In genomic region chrX:21932277-21932996, GRCh38 we compare ENCODE assay signal across 10 cellular contexts. TPM values are rescaled to one million over a fixed set of nuclear protein-coding genes. Genes with fewer than 3 reads are reported as not detected.
DNase-seq lines count a peak whose midpoint lies in the region; ATAC-seq and TF ChIP-seq lines count a peak whose summit lies in the region.
"Had no signal": no experiment of that assay in that cellular context is flagged by ENCODE, and none has a peak within 500 bp of the region (broad histone marks: within the 10 kb centered on the region; RNA-seq: fewer than 3 reads in every experiment).

No MANE protein-coding gene starts in this region.

- H3K4me3 ChIP-seq in MG63 = no peak overlapping the region

- H3K27me3 Mint-ChIP-seq in Calu3 (ENCODE audit: unreplicated experiment) (no peaks in the 10 kb centered on the region), chondrocyte (ENCODE audit: low read depth) (no peaks in the 10 kb centered on the region), neural crest cell (ENCODE audit: low read depth) (no peaks in the 10 kb centered on the region)
- H3K27me3 Mint-ChIP-seq in effector memory CD8-positive, alpha-beta T cell = no peaks in the 10 kb centered on the region

- H3K4me3 Mint-ChIP-seq in Calu3 (ENCODE audit: low read depth, unreplicated experiment) (peak overlapping the region; percentile 28), chondrocyte (ENCODE audit: unreplicated experiment) (peak overlapping the region; percentile 30), neural crest cell (no peak overlapping the region)
- H3K4me3 Mint-ChIP-seq in effector memory CD8-positive, alpha-beta T cell = no peak overlapping the region

- DNase-seq in Calu3 (peak; percentile 54), MG63 (peak; percentile 86), chondrocyte (ENCODE audit: low spot score) (no peak), neural crest cell (ENCODE audit: low read depth, low spot score) (no peak), NCI-H146 treated with DMSO at 0.1 percent for 48 hours (lab: John Stamatoyannopoulos, UW; ENCODE audit: unreplicated experiment) (no peak), NCI-H2107 treated with DMSO at 0.1 percent for 48 hours (lab: John Stamatoyannopoulos, UW; ENCODE audit: unreplicated experiment) (no peak), ureter (ENCODE audit: low spot score) (no peak)
- no peak for DNase-seq in effector memory CD8-positive, alpha-beta T cell
- DNase-seq: islet precursor cell, NCI-H82 had no signal

- H3K4me1 Mint-ChIP-seq in Calu3 (ENCODE audit: low read depth, unreplicated experiment) (peaks cover 40% of the 10 kb centered on the region), chondrocyte (ENCODE audit: low read depth) (peaks cover 34% of the 10 kb centered on the region), neural crest cell (peaks cover 45% of the 10 kb centered on the region)
- peaks cover 0 to 6% of the 10 kb centered on the region in 2 donors for H3K4me1 Mint-ChIP-seq in effector memory CD8-positive, alpha-beta T cell (ENCODE audit: low read depth in 2 of 2)

- H3K9me3 ChIP-seq in MG63 = no peaks in the 10 kb centered on the region

- no peaks in the 10 kb centered on the region for H3K27me3 ChIP-seq in MG63

- intact Hi-C loops in Calu3 (cut with micrococcal nuclease; ENCODE audit: unreplicated experiment) = no loop called here

- no peak for ATAC-seq in effector memory CD8-positive, alpha-beta T cell (replicated peaks)

- CTCF ChIA-PET in Calu3 (lab: Charles Lee) = no interaction called here

- H3K9me3 Mint-ChIP-seq in Calu3 (ENCODE audit: low read depth, unreplicated experiment) = peaks cover 7% of the 10 kb centered on the region
- H3K9me3 Mint-ChIP-seq in chondrocyte (ENCODE audit: low read depth) = no peaks in the 10 kb centered on the region
- H3K9me3 Mint-ChIP-seq in neural crest cell = peaks cover 2% of the 10 kb centered on the region
- H3K9me3 Mint-ChIP-seq in effector memory CD8-positive, alpha-beta T cell = no peaks in the 10 kb centered on the region

- H3K36me3 Mint-ChIP-seq in Calu3 (ENCODE audit: insufficient read depth, unreplicated experiment) (peaks cover 7% of the 10 kb centered on the region), chondrocyte (ENCODE audit: low read depth) (no peaks in the 10 kb centered on the region), neural crest cell (ENCODE audit: low read depth) (no peaks in the 10 kb centered on the region)
- H3K36me3 Mint-ChIP-seq in effector memory CD8-positive, alpha-beta T cell (ENCODE audit: insufficient read depth) = no peaks in the 10 kb centered on the region

- no peak for TF ChIP-seq CTCF in Calu3 (IDR thresholded peaks at IDR 0.05; ENCODE audit: unreplicated experiment)
- TF ChIP-seq CTCF in chondrocyte (IDR thresholded peaks at IDR 0.05) = peak; percentile 68
- no peak for TF ChIP-seq CTCF in neural crest cell (conservative IDR thresholded peaks at IDR 0.05)

- H3K27ac Mint-ChIP-seq in Calu3 (ENCODE audit: unreplicated experiment) (peak overlapping the region; percentile 96), chondrocyte (ENCODE audit: unreplicated experiment) (peak overlapping the region; percentile 98), neural crest cell (ENCODE audit: unreplicated experiment) (peak overlapping the region; percentile 79)
- H3K27ac Mint-ChIP-seq in effector memory CD8-positive, alpha-beta T cell = no peak overlapping the region

- no peaks in the 10 kb centered on the region for H3K36me3 ChIP-seq in MG63

- no TSS peak for BruUV-seq in Calu3 (replicated peaks; lab: Mats Ljungman, UMichigan)

RNA-seq across cellular contexts. Expression of gene SMS, which starts 8.1 kb away (rescaled TPM):
- total RNA-seq in Calu3 (2022) (215 and 225 TPM in 2 replicates), chondrocyte (73.0 to 131 TPM (median 129 TPM) in 3 replicates), neural crest cell (346 and 354 TPM in 2 replicates), ureter (48.9 TPM)
- total RNA-seq in MG63 (2014; rRNA removed; shearing (Covaris generic); ENCODE audit: low replicate concordance) = 548 and 711 TPM in 2 replicates

Comparison
In these comparisons a context has a peak if more than half of its experiments do, and no peak if none do; other contexts are left out.
1. DNase-seq: peak in Calu3 (single experiment) and MG63 (single experiment); none in chondrocyte (single experiment), neural crest cell (single experiment), NCI-H146 treated with DMSO at 0.1 percent for 48 hours (single experiment), NCI-H2107 treated with DMSO at 0.1 percent for 48 hours (single experiment), effector memory CD8-positive, alpha-beta T cell (0 of 3) and ureter (single experiment).
2. H3K27ac Mint-ChIP-seq: peak in Calu3 (single experiment), chondrocyte (single experiment) and neural crest cell (single experiment); none in effector memory CD8-positive, alpha-beta T cell (0 of 2).
3. H3K4me3 Mint-ChIP-seq: peak in Calu3 (single experiment) and chondrocyte (single experiment); none in neural crest cell (single experiment) and effector memory CD8-positive, alpha-beta T cell (0 of 2).